ENCODE assay signal across 1 cellular context in genomic region chr1:3895951-3896325, GRCh38.
TF ChIP-seq lines count a peak whose summit lies in the region.

No MANE protein-coding gene starts in this region.

TF ChIP-seq in IMR-90, 13 proteins besides CTCF, POLR2A, EP300 and RAD21 (continued from another document):
- no peak for TF ChIP-seq ELK1 (IDR thresholded peaks at IDR 0.05; ENCODE audit: borderline replicate concordance, low read depth, low read length)
- TF ChIP-seq, protein P1, sequence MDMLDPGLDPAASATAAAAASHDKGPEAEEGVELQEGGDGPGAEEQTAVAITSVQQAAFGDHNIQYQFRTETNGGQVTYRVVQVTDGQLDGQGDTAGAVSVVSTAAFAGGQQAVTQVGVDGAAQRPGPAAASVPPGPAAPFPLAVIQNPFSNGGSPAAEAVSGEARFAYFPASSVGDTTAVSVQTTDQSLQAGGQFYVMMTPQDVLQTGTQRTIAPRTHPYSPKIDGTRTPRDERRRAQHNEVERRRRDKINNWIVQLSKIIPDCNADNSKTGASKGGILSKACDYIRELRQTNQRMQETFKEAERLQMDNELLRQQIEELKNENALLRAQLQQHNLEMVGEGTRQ (IDR thresholded peaks at IDR 0.05; ENCODE audit: low read depth, low read length): no peak
- no peak for TF ChIP-seq CHD1 (IDR thresholded peaks at IDR 0.05; ENCODE audit: low read depth, low read length)
- no peak for TF ChIP-seq RCOR1 (IDR thresholded peaks at IDR 0.05; ENCODE audit: insufficient replicate concordance, low read length)
- no peak for TF ChIP-seq MAFK (IDR thresholded peaks at IDR 0.05; ENCODE audit: low read depth, low read length)
- TF ChIP-seq CEBPB (IDR thresholded peaks at IDR 0.05; ENCODE audit: low read depth, low read length): no peak
- TF ChIP-seq RFX5 (IDR thresholded peaks at IDR 0.05; ENCODE audit: low read depth, low read length): no peak
- no peak for TF ChIP-seq FOS (IDR thresholded peaks at IDR 0.05; ENCODE audit: low read depth, low read length)
TF ChIP-seq in IMR-90: peak in this region for 0.
